Comparison of ENCODE assay signal across 8 cellular contexts in genomic region chr16:2149630-2150417, GRCh38. TPM values are rescaled to one million over a fixed set of nuclear protein-coding genes. Genes with fewer than 3 reads are reported as not detected.
DNase-seq lines count a peak whose midpoint lies in the region; ATAC-seq, FAIRE-seq and TF ChIP-seq lines count a peak whose summit lies in the region.

No MANE protein-coding gene starts in this region.

- TF ChIP-seq RAD21 in HepG2 (CRISPR knock-in tag; IDR thresholded peaks at IDR 0.05) = no peak

- H3K27ac ChIP-seq in HepG2 (ENCODE audit: extremely low read length, insufficient read depth, low read length) (peak overlapping the region; percentile 25), adrenal gland (no peak overlapping the region)

- H4K20me1 ChIP-seq in HepG2 (ENCODE audit: insufficient read depth, low read length) = peaks cover 65% of the 10 kb centered on the region

- no peaks in the 10 kb centered on the region for H3K9me3 ChIP-seq in BE2C
- no peaks in the 10 kb centered on the region for H3K9me3 ChIP-seq in HAP-1
- no peaks in the 10 kb centered on the region for H3K9me3 ChIP-seq in HepG2 (ENCODE audit: low read length)
- no peaks in the 10 kb centered on the region for H3K9me3 ChIP-seq in adrenal gland (replicated peaks in 1 of 3)

- H3K27me3 ChIP-seq in BE2C = no peaks in the 10 kb centered on the region
- no peaks in the 10 kb centered on the region for H3K27me3 ChIP-seq in HAP-1 (ENCODE audit: low read depth)
- H3K27me3 ChIP-seq in HepG2 (ENCODE audit: control insufficient read depth in 1 of 2, insufficient read depth in 2 of 2, low read length in 2 of 2) = peaks cover 3 to 18% of the 10 kb centered on the region in 2 experiments; a peak in 3 of 5 replicates
- H3K27me3 ChIP-seq in adrenal gland = no peaks in the 10 kb centered on the region

- H3K9ac ChIP-seq in HepG2 (ENCODE audit: insufficient read depth, low read depth, low read length) = peak overlapping the region; percentile 55

- H3K4me2 ChIP-seq in HepG2 (ENCODE audit: low read depth, low read length) = peak overlapping the region; percentile 97

- POLR2A ChIA-PET in HepG2 (lab: Yijun Ruan, JAX) = interaction anchor here (0.6 to 2.8 kb wide), 5 partner anchors 10 to 366 kb away, joined by 3 to 21 read pairs (median 4); partner anchors contain the start of gene RPS2
- POLR2A ChIA-PET in GM10248 (lab: Yijun Ruan, JAX) = no interaction called here

- TF ChIP-seq CTCF in BE2C (IDR thresholded peaks at IDR 0.05; ENCODE audit: low read depth, low read length) (no peak), WI38 (IDR thresholded peaks at IDR 0.05; ENCODE audit: low read depth, low read length) (no peak), HepG2 (CRISPR knock-in tag; IDR thresholded peaks at IDR 0.05) (no peak), GM10248 (IDR thresholded peaks at IDR 0.05; ENCODE audit: control extremely low read depth, extremely low read depth, low read depth, missing control alignments) (no peak), adrenal gland (IDR thresholded peaks at IDR 0.05) (no peak)

- H3K4me3 ChIP-seq in BE2C (ENCODE audit: low read depth, low read length) = peak overlapping the region; percentile 56
- peak overlapping the region; percentile 27 for H3K4me3 ChIP-seq in HAP-1
- 0 out of 2 replicates have a peak overlapping the region, but pooled peaks have one; percentile 14 for H3K4me3 ChIP-seq in WI38 (ENCODE audit: low read depth, low read length)
- H3K4me3 ChIP-seq in HepG2 (replicated peaks in 1 of 3; ENCODE audit: insufficient read depth in 1 of 3, low read depth in 2 of 3, low read length in 3 of 3) = peak overlapping the region in 2 of 3 experiments; percentile 48 to 98; a peak in 4 of 6 replicates
- no peak overlapping the region for H3K4me3 ChIP-seq in adrenal gland

- TF ChIP-seq EP300 in HepG2 (IDR thresholded peaks at IDR 0.05; ENCODE audit: low read depth in 2 of 2, low read length in 2 of 2) (no peak), HepG2 (CRISPR knock-in tag; IDR thresholded peaks at IDR 0.05; ENCODE audit: borderline replicate concordance) (no peak)

- H2AFZ ChIP-seq in HepG2 (ENCODE audit: low read length) = no peak overlapping the region

- WGBS in HepG2 (ENCODE audit: low lambda C conversion rate) = 0% methylated on average over 2 of the region's 24 CpGs
- WGBS in adrenal gland, 4 donors = 60 to 65% (median 64%) methylated on average over 1 to 24 of the region's 24 CpGs

- peaks cover 22% of the 10 kb centered on the region for H3K79me2 ChIP-seq in HepG2 (ENCODE audit: insufficient read depth, low read length)

- H3K4me1 ChIP-seq in BE2C (peaks cover 32% of the 10 kb centered on the region), HAP-1 (peaks cover 34% of the 10 kb centered on the region), HepG2 (ENCODE audit: insufficient read depth, low read length) (peaks cover 81% of the 10 kb centered on the region), adrenal gland (replicated peaks in 1 of 2) (peaks cover 24 to 51% of the 10 kb centered on the region in 2 donors)

- BruUV-seq in HepG2 (replicated peaks; lab: Mats Ljungman, UMichigan) = no TSS peak

- CTCF ChIA-PET in HepG2 (lab: Yijun Ruan, JAX; ENCODE audit: low intra/inter-chr PET ratio, low total read pairs) (no interaction called here), GM10248 (lab: Yijun Ruan, JAX) (interaction anchor here (0.6 to 6.3 kb wide), 3 partner anchors 9 to 128 kb away, joined by 3 to 78 read pairs (median 53); partner anchors contain the start of gene NPW)

- TF ChIP-seq POLR2A in HepG2 (IDR thresholded peaks at IDR 0.05; ENCODE audit: insufficient read depth in 1 of 2, low read depth in 2 of 2, low read length in 2 of 2) (peak in 1 of 2 experiments; percentile 41; a peak in 3 of 4 replicates), adrenal gland (IDR thresholded peaks at IDR 0.05) (no peak)

- H3K36me3 ChIP-seq in BE2C = peaks cover 34% of the 10 kb centered on the region
- H3K36me3 ChIP-seq in HAP-1 (replicated peaks) = peaks cover 39% of the 10 kb centered on the region
- peaks cover 0 to 11% of the 10 kb centered on the region in 2 experiments; a peak in 3 of 5 replicates for H3K36me3 ChIP-seq in HepG2 (replicated peaks in 1 of 2; ENCODE audit: control insufficient read depth in 1 of 2, insufficient read depth in 2 of 2, low read length in 2 of 2)
- H3K36me3 ChIP-seq in adrenal gland (replicated peaks in 1 of 2) = no peaks in the 10 kb centered on the region

- DNase-seq in BE2C (no peak), HAP-1 (ENCODE audit: low spot score in 2 of 2) (peak; percentile 60 to 70), HepG2 (ENCODE audit: low spot score) (peak; percentile 42), GM10248 (ENCODE audit: extremely low spot score) (no peak), DMS153 (lab: John Stamatoyannopoulos, UW) (no peak), adrenal gland (no peak)

- no peak for FAIRE-seq in HepG2 (lab: Jason Lieb, UNC)

- ATAC-seq in HepG2 (peak; percentile 14), HG03354 (IDR thresholded peaks at IDR 0.05; ENCODE audit: poor library complexity, severe bottlenecking, unreplicated experiment) (no peak)

- intact Hi-C loops in HepG2 (cut with micrococcal nuclease; ENCODE audit: unreplicated experiment) (no loop called here), adrenal gland (cut with DNase I) (loop anchor here (5.0 kb wide), 2 partner anchors 128 to 143 kb away; partner anchors contain the start of gene ZNF598 (in 1 of the 2))

- in situ Hi-C loops in HAP-1 (cut with MboI; ENCODE audit: low sequenced_read_pairs) (no loop called here), HepG2 (cut with HindIII; ENCODE audit: extremely low pct_ligation_motif_present, low pct_unique_long_range_greater_than_20kb) (loop anchor here (5.0 to 10.0 kb wide), 2 partner anchors 65 to 128 kb away; no protein-coding TSS in a partner anchor)

RNA-seq across cellular contexts. Expression of gene RAB26, which starts 1.4 kb away (rescaled TPM):
- 9.1 TPM for polyA plus RNA-seq in BE2C (2012; ENCODE audit: insufficient read depth, insufficient read length, low read depth)
- total RNA-seq in HepG2 (2016; rRNA removed; fragmentation: Illumina TruSeq; extraction: Trizol) (0.45 and 0.86 TPM in 2 replicates), adrenal gland (1 to 10 TPM in 6 of 8 donors, not detected in 2; 1.0 to 4.1 (median 1.8) TPM)
- 1.2 and 1.4 TPM in 2 replicates for total RNA-seq in HepG2 (2016; cell fraction: cytosol; rRNA removed; fragmentation: Illumina TruSeq; extraction: Trizol; ENCODE audit: low read depth)
- total RNA-seq in HepG2 (2016; cell fraction: insoluble cytoplasmic fraction; rRNA removed; fragmentation: Illumina TruSeq; extraction: Trizol) = 0.62 and 1.3 TPM in 2 replicates
- 0.96 and 1.9 TPM in 2 replicates for total RNA-seq in HepG2 (2016; cell fraction: membrane; rRNA removed; fragmentation: Illumina TruSeq; extraction: Trizol)
- 1.0 and 1.6 TPM in 2 replicates for total RNA-seq in HepG2 (2016; cell fraction: nucleus; rRNA removed; fragmentation: Illumina TruSeq; extraction: Trizol)
- polyA plus RNA-seq in HepG2 (2011; rRNA removed) (3.6 and 3.7 TPM in 2 replicates), adrenal gland (10 to 100 TPM in 1 of 3 donors, 1 to 10 TPM in 1, under 1 TPM in 1; 0.46 to 23.1 (median 6.7) TPM)
- polyA plus RNA-seq in HepG2 (2011; cell fraction: cytosol; rRNA removed) = 2.2 and 3.4 TPM in 2 replicates
- polyA plus RNA-seq in HepG2 (2011; cell fraction: nucleus; rRNA removed) = 20.4 and 21.0 TPM in 2 replicates
- 2.3 and 3.3 TPM in 2 replicates for polyA plus RNA-seq in HepG2 (2012)
- polyA plus RNA-seq in HepG2 (2016; cell fraction: cytosol; fragmentation: Illumina TruSeq; extraction: Trizol; ENCODE audit: low read depth) = 2.1 and 2.3 TPM in 2 replicates
- 0.92 and 1.1 TPM in 2 replicates for polyA plus RNA-seq in HepG2 (2016; cell fraction: insoluble cytoplasmic fraction; fragmentation: Illumina TruSeq; extraction: Trizol; ENCODE audit: low read depth)
- 1.9 and 2.3 TPM in 2 replicates for polyA plus RNA-seq in HepG2 (2016; cell fraction: membrane; fragmentation: Illumina TruSeq; extraction: Trizol; ENCODE audit: low read depth)
- 3.2 and 3.9 TPM in 2 replicates for polyA plus RNA-seq in HepG2 (2016; cell fraction: nucleus; fragmentation: Illumina TruSeq; extraction: Trizol; ENCODE audit: insufficient read depth, low read depth)
- 6.5 and 7.6 TPM in 2 replicates for polyA minus RNA-seq in HepG2 (2011; rRNA and poly(A)+ RNA removed; ENCODE audit: low replicate concordance)
- 0.79 TPM in 1 of 2 replicates, not detected in the other for polyA minus RNA-seq in HepG2 (2011; cell fraction: cytosol; rRNA and poly(A)+ RNA removed)
- 0.90 and 1.2 TPM in 2 replicates for polyA minus RNA-seq in HepG2 (2011; cell fraction: nucleus; rRNA and poly(A)+ RNA removed)

RNA-seq across cellular contexts. Expression of gene TRAF7, which starts 5.8 kb away (rescaled TPM):
- 126 TPM for polyA plus RNA-seq in BE2C (2012; ENCODE audit: insufficient read depth, insufficient read length, low read depth)
- total RNA-seq in HepG2 (2016; rRNA removed; fragmentation: Illumina TruSeq; extraction: Trizol) (40.3 and 47.9 TPM in 2 replicates), adrenal gland (100 to 1,000 TPM in 1 of 8 donors, 10 to 100 TPM in 7; 28.4 to 129 (median 60.5) TPM)
- 34.6 and 39.0 TPM in 2 replicates for total RNA-seq in HepG2 (2016; cell fraction: cytosol; rRNA removed; fragmentation: Illumina TruSeq; extraction: Trizol; ENCODE audit: low read depth)
- 37.7 and 45.9 TPM in 2 replicates for total RNA-seq in HepG2 (2016; cell fraction: insoluble cytoplasmic fraction; rRNA removed; fragmentation: Illumina TruSeq; extraction: Trizol)
- 86.6 and 88.7 TPM in 2 replicates for total RNA-seq in HepG2 (2016; cell fraction: membrane; rRNA removed; fragmentation: Illumina TruSeq; extraction: Trizol)
- total RNA-seq in HepG2 (2016; cell fraction: nucleus; rRNA removed; fragmentation: Illumina TruSeq; extraction: Trizol) = 27.8 and 32.2 TPM in 2 replicates
- polyA plus RNA-seq in HepG2 (2011; rRNA removed) (65.6 and 67.9 TPM in 2 replicates), adrenal gland (10 to 100 TPM; 21.0 to 47.8 (median 43.8) TPM)
- polyA plus RNA-seq in HepG2 (2011; cell fraction: cytosol; rRNA removed) = 42.1 and 56.2 TPM in 2 replicates
- 119 and 145 TPM in 2 replicates for polyA plus RNA-seq in HepG2 (2011; cell fraction: nucleus; rRNA removed)
- polyA plus RNA-seq in HepG2 (2012) = 36.5 and 51.9 TPM in 2 replicates
- polyA plus RNA-seq in HepG2 (2016; cell fraction: cytosol; fragmentation: Illumina TruSeq; extraction: Trizol; ENCODE audit: low read depth) = 64.8 and 68.7 TPM in 2 replicates
- polyA plus RNA-seq in HepG2 (2016; cell fraction: insoluble cytoplasmic fraction; fragmentation: Illumina TruSeq; extraction: Trizol; ENCODE audit: low read depth) = 43.6 and 56.9 TPM in 2 replicates
- 91.9 and 99.7 TPM in 2 replicates for polyA plus RNA-seq in HepG2 (2016; cell fraction: membrane; fragmentation: Illumina TruSeq; extraction: Trizol; ENCODE audit: low read depth)
- polyA plus RNA-seq in HepG2 (2016; cell fraction: nucleus; fragmentation: Illumina TruSeq; extraction: Trizol; ENCODE audit: insufficient read depth, low read depth) = 74.4 and 76.4 TPM in 2 replicates
- polyA minus RNA-seq in HepG2 (2011; rRNA and poly(A)+ RNA removed; ENCODE audit: low replicate concordance) = 81.3 and 108 TPM in 2 replicates
- 41.1 and 51.4 TPM in 2 replicates for polyA minus RNA-seq in HepG2 (2011; cell fraction: cytosol; rRNA and poly(A)+ RNA removed)
- 18.5 and 21.0 TPM in 2 replicates for polyA minus RNA-seq in HepG2 (2011; cell fraction: nucleus; rRNA and poly(A)+ RNA removed)

RNA-seq across cellular contexts. Expression of gene PKD1, which starts 14.1 kb away (rescaled TPM):
- polyA plus RNA-seq in BE2C (2012; ENCODE audit: insufficient read depth, insufficient read length, low read depth) = 375 TPM
- 9.1 and 22.1 TPM in 2 replicates for total RNA-seq in HepG2 (2016; rRNA removed; fragmentation: Illumina TruSeq; extraction: Trizol)
- total RNA-seq in HepG2 (2016; cell fraction: cytosol; rRNA removed; fragmentation: Illumina TruSeq; extraction: Trizol; ENCODE audit: low read depth) = 14.9 and 15.2 TPM in 2 replicates
- 6.6 and 20.8 TPM in 2 replicates for total RNA-seq in HepG2 (2016; cell fraction: insoluble cytoplasmic fraction; rRNA removed; fragmentation: Illumina TruSeq; extraction: Trizol)
- total RNA-seq in HepG2 (2016; cell fraction: membrane; rRNA removed; fragmentation: Illumina TruSeq; extraction: Trizol) = 10.1 and 11.4 TPM in 2 replicates
- 26.8 and 33.4 TPM in 2 replicates for total RNA-seq in HepG2 (2016; cell fraction: nucleus; rRNA removed; fragmentation: Illumina TruSeq; extraction: Trizol)
- 23.0 and 40.7 TPM in 2 replicates for polyA plus RNA-seq in HepG2 (2011; rRNA removed)
- 18.3 and 19.9 TPM in 2 replicates for polyA plus RNA-seq in HepG2 (2011; cell fraction: cytosol; rRNA removed)
- 410 and 565 TPM in 2 replicates for polyA plus RNA-seq in HepG2 (2011; cell fraction: nucleus; rRNA removed)
- 20.8 and 52.6 TPM in 2 replicates for polyA plus RNA-seq in HepG2 (2012)
- 0.90 and 0.96 TPM in 2 replicates for polyA plus RNA-seq in HepG2 (2016; cell fraction: cytosol; fragmentation: Illumina TruSeq; extraction: Trizol; ENCODE audit: low read depth)
- 6.2 and 8.3 TPM in 2 replicates for polyA plus RNA-seq in HepG2 (2016; cell fraction: insoluble cytoplasmic fraction; fragmentation: Illumina TruSeq; extraction: Trizol; ENCODE audit: low read depth)
- polyA plus RNA-seq in HepG2 (2016; cell fraction: membrane; fragmentation: Illumina TruSeq; extraction: Trizol; ENCODE audit: low read depth) = 1.6 TPM in 2 replicates
- polyA plus RNA-seq in HepG2 (2016; cell fraction: nucleus; fragmentation: Illumina TruSeq; extraction: Trizol; ENCODE audit: insufficient read depth, low read depth) = 86.8 and 102 TPM in 2 replicates
- polyA minus RNA-seq in HepG2 (2011; rRNA and poly(A)+ RNA removed; ENCODE audit: low replicate concordance) = 24.5 and 75.7 TPM in 2 replicates
- polyA minus RNA-seq in HepG2 (2011; cell fraction: cytosol; rRNA and poly(A)+ RNA removed) = 24.3 and 34.5 TPM in 2 replicates
- polyA minus RNA-seq in HepG2 (2011; cell fraction: nucleus; rRNA and poly(A)+ RNA removed) = 72.0 and 84.2 TPM in 2 replicates
- 100 to 1,000 TPM in 5 of 8 donors, 10 to 100 TPM in 3; 43.5 to 145 (median 104) TPM for total RNA-seq in adrenal gland
- polyA plus RNA-seq in adrenal gland = 100 to 1,000 TPM in 2 of 3 donors, 1 to 10 TPM in 1; 9.2 to 359 (median 104) TPM

RNA-seq across cellular contexts. Expression of gene CASKIN1, which starts 46.6 kb away (rescaled TPM):
- 8.6 TPM for polyA plus RNA-seq in BE2C (2012; ENCODE audit: insufficient read depth, insufficient read length, low read depth)
- 1.2 and 1.4 TPM in 2 replicates for total RNA-seq in HepG2 (2016; rRNA removed; fragmentation: Illumina TruSeq; extraction: Trizol)
- 0.20 and 2.1 TPM in 2 replicates for total RNA-seq in HepG2 (2016; cell fraction: cytosol; rRNA removed; fragmentation: Illumina TruSeq; extraction: Trizol; ENCODE audit: low read depth)
- total RNA-seq in HepG2 (2016; cell fraction: insoluble cytoplasmic fraction; rRNA removed; fragmentation: Illumina TruSeq; extraction: Trizol) = 0.56 and 0.91 TPM in 2 replicates
- total RNA-seq in HepG2 (2016; cell fraction: membrane; rRNA removed; fragmentation: Illumina TruSeq; extraction: Trizol) = 0.65 and 0.76 TPM in 2 replicates
- 0.65 and 1.9 TPM in 2 replicates for total RNA-seq in HepG2 (2016; cell fraction: nucleus; rRNA removed; fragmentation: Illumina TruSeq; extraction: Trizol)
- 2.2 and 9.4 TPM in 2 replicates for polyA plus RNA-seq in HepG2 (2011; rRNA removed)
- polyA plus RNA-seq in HepG2 (2011; cell fraction: cytosol; rRNA removed) = 0.65 and 1.0 TPM in 2 replicates
- polyA plus RNA-seq in HepG2 (2011; cell fraction: nucleus; rRNA removed) = 13.6 and 21.2 TPM in 2 replicates
- polyA plus RNA-seq in HepG2 (2012) = 2.3 and 3.3 TPM in 2 replicates
- polyA plus RNA-seq in HepG2 (2016; cell fraction: cytosol; fragmentation: Illumina TruSeq; extraction: Trizol; ENCODE audit: low read depth) = 0.10 TPM in 2 replicates
- 0.49 and 0.81 TPM in 2 replicates for polyA plus RNA-seq in HepG2 (2016; cell fraction: insoluble cytoplasmic fraction; fragmentation: Illumina TruSeq; extraction: Trizol; ENCODE audit: low read depth)
- polyA plus RNA-seq in HepG2 (2016; cell fraction: membrane; fragmentation: Illumina TruSeq; extraction: Trizol; ENCODE audit: low read depth) = 0.34 and 0.36 TPM in 2 replicates
- polyA plus RNA-seq in HepG2 (2016; cell fraction: nucleus; fragmentation: Illumina TruSeq; extraction: Trizol; ENCODE audit: insufficient read depth, low read depth) = 4.1 and 6.3 TPM in 2 replicates
- polyA minus RNA-seq in HepG2 (2011; rRNA and poly(A)+ RNA removed; ENCODE audit: low replicate concordance) = 4.0 TPM in 1 of 2 replicates, not detected in the other
- polyA minus RNA-seq in HepG2 (2011; cell fraction: cytosol; rRNA and poly(A)+ RNA removed) = 0.88 and 1.8 TPM in 2 replicates
- 1.5 and 2.7 TPM in 2 replicates for polyA minus RNA-seq in HepG2 (2011; cell fraction: nucleus; rRNA and poly(A)+ RNA removed)
- total RNA-seq in adrenal gland = 1 to 10 TPM in 2 of 8 donors, under 1 TPM in 4, not detected in 2; 0.06 to 2.7 (median 0.62) TPM
- 1 to 10 TPM in 2 of 3 donors, not detected in 1; 1.4 to 5.2 TPM for polyA plus RNA-seq in adrenal gland

RNA-seq across cellular contexts. Expression of gene MLST8, which starts 55.4 kb away (rescaled TPM):
- polyA plus RNA-seq in BE2C (2012; ENCODE audit: insufficient read depth, insufficient read length, low read depth) = 254 TPM
- total RNA-seq in HepG2 (2016; rRNA removed; fragmentation: Illumina TruSeq; extraction: Trizol) = 25.2 and 30.8 TPM in 2 replicates
- total RNA-seq in HepG2 (2016; cell fraction: cytosol; rRNA removed; fragmentation: Illumina TruSeq; extraction: Trizol; ENCODE audit: low read depth) = 66.8 and 68.3 TPM in 2 replicates
- 24.8 and 34.9 TPM in 2 replicates for total RNA-seq in HepG2 (2016; cell fraction: insoluble cytoplasmic fraction; rRNA removed; fragmentation: Illumina TruSeq; extraction: Trizol)
- 73.3 and 82.0 TPM in 2 replicates for total RNA-seq in HepG2 (2016; cell fraction: membrane; rRNA removed; fragmentation: Illumina TruSeq; extraction: Trizol)
- total RNA-seq in HepG2 (2016; cell fraction: nucleus; rRNA removed; fragmentation: Illumina TruSeq; extraction: Trizol) = 20.0 and 20.9 TPM in 2 replicates
- polyA plus RNA-seq in HepG2 (2011; rRNA removed) = 70.9 and 72.7 TPM in 2 replicates
- polyA plus RNA-seq in HepG2 (2011; cell fraction: cytosol; rRNA removed) = 88.3 and 159 TPM in 2 replicates
- polyA plus RNA-seq in HepG2 (2011; cell fraction: nucleus; rRNA removed) = 109 and 133 TPM in 2 replicates
- polyA plus RNA-seq in HepG2 (2012) = 26.5 and 34.3 TPM in 2 replicates
- 136 and 139 TPM in 2 replicates for polyA plus RNA-seq in HepG2 (2016; cell fraction: cytosol; fragmentation: Illumina TruSeq; extraction: Trizol; ENCODE audit: low read depth)
- 45.5 and 48.4 TPM in 2 replicates for polyA plus RNA-seq in HepG2 (2016; cell fraction: insoluble cytoplasmic fraction; fragmentation: Illumina TruSeq; extraction: Trizol; ENCODE audit: low read depth)
- 121 and 123 TPM in 2 replicates for polyA plus RNA-seq in HepG2 (2016; cell fraction: membrane; fragmentation: Illumina TruSeq; extraction: Trizol; ENCODE audit: low read depth)
- 52.7 and 57.3 TPM in 2 replicates for polyA plus RNA-seq in HepG2 (2016; cell fraction: nucleus; fragmentation: Illumina TruSeq; extraction: Trizol; ENCODE audit: insufficient read depth, low read depth)
- polyA minus RNA-seq in HepG2 (2011; rRNA and poly(A)+ RNA removed; ENCODE audit: low replicate concordance) = 111 and 121 TPM in 2 replicates
- polyA minus RNA-seq in HepG2 (2011; cell fraction: cytosol; rRNA and poly(A)+ RNA removed) = 30.5 and 31.0 TPM in 2 replicates
- 41.5 and 46.5 TPM in 2 replicates for polyA minus RNA-seq in HepG2 (2011; cell fraction: nucleus; rRNA and poly(A)+ RNA removed)
- total RNA-seq in adrenal gland = 100 to 1,000 TPM in 1 of 8 donors, 10 to 100 TPM in 7; 33.9 to 116 (median 57.2) TPM
- 10 to 100 TPM; 21.9 to 96.3 (median 69.1) TPM for polyA plus RNA-seq in adrenal gland

Comparison
In these comparisons a context has a peak if more than half of its experiments do, and no peak if none do; other contexts are left out.
1. DNase-seq: peak in HAP-1 (2 of 2) and HepG2 (single experiment); none in BE2C (single experiment), GM10248 (single experiment), DMS153 (single experiment) and adrenal gland (0 of 7).
2. H3K4me3 ChIP-seq: peak in BE2C (single experiment), HAP-1 (single experiment), WI38 (single experiment) and HepG2 (2 of 3); none in adrenal gland (0 of 4).